Comparison of ENCODE assay signal across 26 cellular contexts in genomic region chr1:29282135-29282923, GRCh38. TPM values are rescaled to one million over a fixed set of nuclear protein-coding genes. Genes with fewer than 3 reads are reported as not detected.
DNase-seq lines count a peak whose midpoint lies in the region; ATAC-seq and TF ChIP-seq lines count a peak whose summit lies in the region.
"Had no signal": no experiment of that assay in that cellular context is flagged by ENCODE, and none has a peak within 500 bp of the region (broad histone marks: within the 10 kb centered on the region; RNA-seq: fewer than 3 reads in every experiment).

No MANE protein-coding gene starts in this region.

- peak overlapping the region; percentile 76 for H4K91ac ChIP-seq in trophoblast cell (ENCODE audit: low read depth, low read length)

- H3K9me3 ChIP-seq in heart left ventricle (no peaks in the 10 kb centered on the region), NT2/D1 (ENCODE audit: insufficient read depth, low read length) (no peaks in the 10 kb centered on the region), iPS-20b (ENCODE audit: insufficient read depth, low read depth, low read length) (no peaks in the 10 kb centered on the region), trophoblast cell (ENCODE audit: insufficient read depth, low read depth, low read length) (peaks cover 3% of the 10 kb centered on the region), OCI-LY7 (ENCODE audit: low read length) (no peaks in the 10 kb centered on the region)
- H3K9me3 ChIP-seq: adrenal gland, BE2C, Caco-2, gastrocnemius medialis, lower lobe of right lung, MG63, neutrophil, Peyer's patch, psoas muscle, SJCRH30, upper lobe of right lung had no signal

- DNase-seq in Right ventricle myocardium superior: peak; percentile 30
- no peak for DNase-seq in heart left ventricle
- no peak for DNase-seq in NT2/D1 (ENCODE audit: low read depth, low spot score)
- no peak for DNase-seq in trophoblast cell
- no peak for DNase-seq in OCI-LY7 (ENCODE audit: low spot score)
- no peak for DNase-seq in activated CD4-positive, CD25-positive, alpha-beta regulatory T cell (lab: John Stamatoyannopoulos, UW)
- no peak for DNase-seq in OCI-M1 (lab: John Stamatoyannopoulos, UW)
- DNase-seq: activated naive CD4-positive, alpha-beta T cell treated with Interleukin-2 at 50 U/mL for 16 hours; cortex of kidney; DMS79 treated with DMSO at 0.1 percent for 48 hours; gastrocnemius medialis; hypothalamus; lower lobe of right lung; NCI-H1417 treated with DMSO at 0.1 percent for 48 hours; NCI-H2081 treated with DMSO at 0.1 percent for 48 hours; NCI-H446; upper lobe of right lung had no signal

- H3K9ac ChIP-seq in NT2/D1 (ENCODE audit: insufficient read length, low read depth): peak overlapping the region; percentile 37
- peak overlapping the region; percentile 58; the same call in 1 of the 2 replicates for H3K9ac ChIP-seq in iPS-20b (ENCODE audit: low read depth, low read length)
- no peak overlapping the region for H3K9ac ChIP-seq in trophoblast cell (ENCODE audit: low read length)

- CTCF ChIA-PET in OCI-LY7 (lab: Charles Lee; ENCODE audit: unreplicated experiment): no interaction called here

- no peak for TF ChIP-seq POLR2A in heart left ventricle (IDR thresholded peaks at IDR 0.05)

- H2BK5ac ChIP-seq in trophoblast cell (ENCODE audit: low read depth, low read length, poor library complexity): peak overlapping the region; percentile 7

- H3K4ac ChIP-seq in trophoblast cell (ENCODE audit: low read depth, low read length): no peak overlapping the region

- H3K4me1 ChIP-seq in heart left ventricle (no peaks in the 10 kb centered on the region), NT2/D1 (ENCODE audit: insufficient read depth, insufficient read length) (peaks cover 36% of the 10 kb centered on the region), iPS-20b (ENCODE audit: insufficient read depth, low read length) (peaks cover 9% of the 10 kb centered on the region; the same call in 1 of the 2 replicates), trophoblast cell (ENCODE audit: control insufficient read depth in 1 of 2, insufficient read depth in 2 of 2, low read length in 2 of 2) (peaks cover 7 to 12% of the 10 kb centered on the region in 2 experiments), OCI-LY7 (ENCODE audit: insufficient read depth, low read length, poor library complexity, severe bottlenecking) (peaks cover 17% of the 10 kb centered on the region)
- H3K4me1 ChIP-seq: gastrocnemius medialis, lower lobe of right lung, Peyer's patch, psoas muscle, SJCRH30, upper lobe of right lung had no signal

- H3K36me3 ChIP-seq in heart left ventricle: peaks cover 0 to 4% (median 0%) of the 10 kb centered on the region in 9 donors
- peaks cover 28% of the 10 kb centered on the region for H3K36me3 ChIP-seq in NT2/D1 (ENCODE audit: insufficient read depth, insufficient read length, low read length)
- H3K36me3 ChIP-seq in iPS-20b (ENCODE audit: insufficient read depth, low read depth, low read length): no peaks in the 10 kb centered on the region; the same call in 1 of the 2 replicates
- peaks cover 13% of the 10 kb centered on the region in 2 experiments for H3K36me3 ChIP-seq in trophoblast cell (ENCODE audit: control insufficient read depth in 1 of 2, insufficient read depth in 2 of 2, low read length in 2 of 2)
- no peaks in the 10 kb centered on the region for H3K36me3 ChIP-seq in OCI-LY7 (ENCODE audit: insufficient read depth, low read length)
- H3K36me3 ChIP-seq: adrenal gland, gastrocnemius medialis, MG63, neutrophil, Peyer's patch had no signal

- no peaks in the 10 kb centered on the region for H4K20me1 ChIP-seq in OCI-LY7 (ENCODE audit: insufficient read depth, low read length)

- H2BK120ac ChIP-seq in trophoblast cell (ENCODE audit: insufficient read depth, low read length, poor library complexity): no peak overlapping the region

- H4K8ac ChIP-seq in trophoblast cell (ENCODE audit: low read depth, low read length): peak overlapping the region; percentile 43

- peaks cover 6% of the 10 kb centered on the region for H3K79me1 ChIP-seq in trophoblast cell (ENCODE audit: low read length)

- peak overlapping the region; percentile 33 for H4K12ac ChIP-seq in trophoblast cell (ENCODE audit: low read depth, low read length)

- WGBS in heart left ventricle, 4 donors: 92 to 95% (median 94%) methylated on average over 17 to 19 of the region's 19 CpGs
- no CpG with 5 or more reads among the region's 19 CpGs for whole genome bisulfite sequencing in trophoblast cell (ENCODE audit: extremely low coverage, insufficient coverage, insufficient read length)

- ATAC-seq in Right ventricle myocardium superior (ENCODE audit: poor library complexity): no peak
- ATAC-seq in heart left ventricle: no peak

- H3K18ac ChIP-seq in trophoblast cell (ENCODE audit: low read length): peak overlapping the region; percentile 31

- peak overlapping the region; percentile 34 for H3K14ac ChIP-seq in trophoblast cell (ENCODE audit: low read length)

- intact Hi-C loops in Right ventricle myocardium superior (cut with DNase I): no loop called here
- intact Hi-C loops in heart left ventricle (cut with DNase I): no loop called here
- intact Hi-C loops in OCI-LY7 (cut with micrococcal nuclease; ENCODE audit: unreplicated experiment): no loop called here

- POLR2A ChIA-PET in OCI-LY7 (lab: Charles Lee): no interaction called here

- H3K23ac ChIP-seq in trophoblast cell (ENCODE audit: low read length): no peak overlapping the region

- H3K79me2 ChIP-seq in trophoblast cell (ENCODE audit: control insufficient read depth, insufficient read depth, low read length, poor library complexity) (no peaks in the 10 kb centered on the region), OCI-LY7 (ENCODE audit: insufficient read depth, low read depth, low read length) (no peaks in the 10 kb centered on the region)

- TF ChIP-seq CTCF in heart left ventricle (IDR thresholded peaks at IDR 0.05) (no peak), OCI-LY7 (conservative IDR thresholded peaks at IDR 0.05; ENCODE audit: low read length) (no peak)

- H3K27ac ChIP-seq in heart left ventricle (no peak overlapping the region), iPS-20b (ENCODE audit: low read length) (no peak overlapping the region), trophoblast cell (ENCODE audit: low read depth, low read length) (no peak overlapping the region), OCI-LY7 (ENCODE audit: low read depth, low read length, poor library complexity, severe bottlenecking) (no peak overlapping the region)
- H3K27ac ChIP-seq: gastrocnemius medialis, lower lobe of right lung, neutrophil, Peyer's patch, psoas muscle, SJCRH30, upper lobe of right lung had no signal

- H2BK12ac ChIP-seq in trophoblast cell (ENCODE audit: low read length): peak overlapping the region; percentile 60

- H3K9me2 ChIP-seq in OCI-LY7 (ENCODE audit: insufficient read depth, low read length): no peaks in the 10 kb centered on the region

- H3K4me3 ChIP-seq in heart left ventricle (no peak overlapping the region), NT2/D1 (ENCODE audit: insufficient read length, low read depth) (no peak overlapping the region), iPS-20b (ENCODE audit: low read length) (peak overlapping the region; percentile 13; the same call in 1 of the 2 replicates), trophoblast cell (ENCODE audit: low read depth, low read length) (no peak overlapping the region), OCI-LY7 (ENCODE audit: low read depth, low read length, poor library complexity, severe bottlenecking) (no peak overlapping the region)
- H3K4me3 ChIP-seq: adrenal gland, gastrocnemius medialis, lower lobe of right lung, MG63, Peyer's patch, psoas muscle, SJCRH30, upper lobe of right lung had no signal

- H3K4me2 ChIP-seq in trophoblast cell (ENCODE audit: low read length) (no peak overlapping the region), OCI-LY7 (ENCODE audit: low read length) (no peak overlapping the region)

- H3K27me3 ChIP-seq in heart left ventricle (no peaks in the 10 kb centered on the region), NT2/D1 (ENCODE audit: insufficient read depth, insufficient read length) (no peaks in the 10 kb centered on the region), iPS-20b (ENCODE audit: insufficient read depth, low read length) (no peaks in the 10 kb centered on the region), trophoblast cell (ENCODE audit: insufficient read depth, low read length) (no peaks in the 10 kb centered on the region)
- H3K27me3 ChIP-seq: adrenal gland, BE2C, gastrocnemius medialis, MG63, neutrophil, Peyer's patch, SJCRH30, upper lobe of right lung had no signal

- H2AFZ ChIP-seq in trophoblast cell (ENCODE audit: insufficient read depth, low read length, poor library complexity) (no peak overlapping the region), OCI-LY7 (ENCODE audit: low read length) (no peak overlapping the region)

- peak overlapping the region; percentile 49 for H2AK5ac ChIP-seq in trophoblast cell (ENCODE audit: low read length)

- BruUV-seq in OCI-LY7 (replicated peaks; lab: Mats Ljungman, UMichigan): no TSS peak

RNA-seq across cellular contexts. Expression of gene PTPRU, which starts 46.0 kb away (rescaled TPM):
- 22.1 TPM for total RNA-seq in Right ventricle myocardium superior
- total RNA-seq in heart left ventricle: 10 to 100 TPM in 6 of 9 donors, 1 to 10 TPM in 3; 7.1 to 59.9 (median 16.2) TPM
- polyA plus RNA-seq in heart left ventricle: 10 to 100 TPM; 13.8 to 25.9 TPM
- polyA plus RNA-seq in trophoblast cell (2013): 33.5 and 35.1 TPM in 2 replicates
- total RNA-seq in OCI-LY7 (2014; rRNA removed; shearing (Covaris generic)): 2.5 and 7.3 TPM in 2 replicates
- 3.3 and 4.6 TPM in 2 replicates for total RNA-seq in OCI-LY7 (2022)

RNA-seq across cellular contexts. Expression of gene MECR, which starts 51.6 kb away (rescaled TPM):
- total RNA-seq in Right ventricle myocardium superior (33.1 TPM), heart left ventricle (10 to 100 TPM; 19.6 to 37.4 (median 33.1) TPM), OCI-LY7 (2022) (30.0 and 33.3 TPM in 2 replicates)
- polyA plus RNA-seq in heart left ventricle: 10 to 100 TPM; 24.2 to 34.4 TPM
- 17.6 and 18.9 TPM in 2 replicates for polyA plus RNA-seq in trophoblast cell (2013)
- total RNA-seq in OCI-LY7 (2014; rRNA removed; shearing (Covaris generic)): 27.2 and 33.5 TPM in 2 replicates
